In genomic region chr2:110662560-110662959, GRCh38 we compare ENCODE assay signal across 17 cellular contexts. TPM values are rescaled to one million over a fixed set of nuclear protein-coding genes. Genes with fewer than 3 reads are reported as not detected.
DNase-seq lines count a peak whose midpoint lies in the region; ATAC-seq and TF ChIP-seq lines count a peak whose summit lies in the region.
"Had no signal": no experiment of that assay in that cellular context is flagged by ENCODE, and none has a peak within 500 bp of the region (broad histone marks: within the 10 kb centered on the region; RNA-seq: fewer than 3 reads in every experiment).

No MANE protein-coding gene starts in this region.

- H4K8ac ChIP-seq in mesendoderm (ENCODE audit: low read depth, low read length), result no peak overlapping the region

- H2BK120ac ChIP-seq in mesendoderm (ENCODE audit: low read depth, low read length), result no peak overlapping the region

- H3K56ac ChIP-seq in mesendoderm (ENCODE audit: low read length), result no peak overlapping the region

- H3K27me3 ChIP-seq in mesendoderm (ENCODE audit: insufficient read depth, low read length, poor library complexity) (no peaks in the 10 kb centered on the region), heart right ventricle (no peaks in the 10 kb centered on the region)
- H3K27me3 ChIP-seq: BLaER1 had no signal

- H3K9me3 ChIP-seq in heart right ventricle, result no peaks in the 10 kb centered on the region
- H3K9me3 ChIP-seq: BLaER1 had no signal

- no peak overlapping the region for H3K4me2 ChIP-seq in mesendoderm (ENCODE audit: low read length)
- H3K4me2 ChIP-seq: BLaER1 had no signal

- no peaks in the 10 kb centered on the region for H3K27me3 Mint-ChIP-seq in activated naive CD4-positive, alpha-beta T cell treated with anti-CD3 and anti-CD28 coated beads, Interleukin-2, amount 10 ng/mL, durations not matched to agents 7 days and 5 days
- H3K27me3 Mint-ChIP-seq: CD8-positive, alpha-beta memory T cell had no signal

- no peak overlapping the region for H2AK5ac ChIP-seq in mesendoderm (ENCODE audit: low read length)

- TF ChIP-seq CTCF in heart right ventricle (IDR thresholded peaks at IDR 0.05), result no peak

- no peak overlapping the region for H2BK15ac ChIP-seq in mesendoderm (replicated peaks; ENCODE audit: low read depth)

- H3K23ac ChIP-seq in mesendoderm (ENCODE audit: low read length), result no peak overlapping the region

- H4K5ac ChIP-seq in mesendoderm (ENCODE audit: low read length), result no peak overlapping the region

- no peak for DNase-seq in activated naive CD4-positive, alpha-beta T cell treated with anti-CD3 and anti-CD28 coated beads, Interleukin-2, amount 10 ng/mL, durations not matched to agents 7 days and 5 days
- no peak for DNase-seq in activated naive CD4-positive, alpha-beta T cell treated with anti-CD3 and anti-CD28 coated beads, Interleukin-2, amount 50 U/mL, for 72 hours (ENCODE audit: low spot score in 2 of 2)
- DNase-seq in fibroblast of gingiva (ENCODE audit: low read depth), result peak; percentile 13
- DNase-seq in mesendoderm, result peak; percentile 13
- no peak for DNase-seq in NCI-H2171 treated with DMSO at 0.1 percent for 48 hours (lab: John Stamatoyannopoulos, UW)
- no peak for DNase-seq in heart right ventricle
- DNase-seq: CD8-positive, alpha-beta memory T cell; H9; KBM-7; NCI-H1048; NCI-H2107; NCI-H446; NCI-H748 treated with DMSO at 0.1 percent for 48 hours had no signal

- ATAC-seq in activated naive CD4-positive, alpha-beta T cell treated with anti-CD3 and anti-CD28 coated beads, Interleukin-2, amount 50 U/mL, for 72 hours, result no peak
- ATAC-seq in GM21447 (IDR thresholded peaks at IDR 0.05; ENCODE audit: unreplicated experiment) (no peak), HG03565 (IDR thresholded peaks at IDR 0.05; ENCODE audit: unreplicated experiment) (no peak), heart right ventricle (no peak)

- no peak overlapping the region for H3K4me3 Mint-ChIP-seq in activated naive CD4-positive, alpha-beta T cell treated with anti-CD3 and anti-CD28 coated beads, Interleukin-2, amount 10 ng/mL, durations not matched to agents 7 days and 5 days
- H3K4me3 Mint-ChIP-seq: CD8-positive, alpha-beta memory T cell; H9 had no signal

- peaks cover 77% of the 10 kb centered on the region for H3K36me3 Mint-ChIP-seq in activated naive CD4-positive, alpha-beta T cell treated with anti-CD3 and anti-CD28 coated beads, Interleukin-2, amount 10 ng/mL, durations not matched to agents 7 days and 5 days
- peaks cover 23 to 63% of the 10 kb centered on the region in 2 donors for H3K36me3 Mint-ChIP-seq in activated naive CD4-positive, alpha-beta T cell treated with anti-CD3 and anti-CD28 coated beads, Interleukin-2, amount 50 U/mL, for 72 hours

- no peak overlapping the region for H3K9ac ChIP-seq in mesendoderm (ENCODE audit: low read length)
- H3K9ac ChIP-seq: BLaER1 had no signal

- CTCF ChIA-PET in activated naive CD4-positive, alpha-beta T cell treated with anti-CD3 and anti-CD28 coated beads, Interleukin-2, amount 10 ng/mL, durations not matched to agents 7 days and 5 days (lab: Charles Lee), result interaction anchor here (0.7 kb wide), 1 partner anchor 105 kb away, joined by 3 read pairs; no protein-coding TSS in a partner anchor

- H3K27ac ChIP-seq in mesendoderm (ENCODE audit: low read depth, low read length), result no peak overlapping the region
- no peak overlapping the region for H3K27ac ChIP-seq in heart right ventricle
- H3K27ac ChIP-seq: 22Rv1, BLaER1 had no signal

- H3K36me3 ChIP-seq in mesendoderm (ENCODE audit: control insufficient read depth, insufficient read depth, low read length) (peaks cover 10% of the 10 kb centered on the region), heart right ventricle (peaks cover 0 to 76% (median 0%) of the 10 kb centered on the region in 9 donors)

- H3K27ac Mint-ChIP-seq in activated naive CD4-positive, alpha-beta T cell treated with anti-CD3 and anti-CD28 coated beads, Interleukin-2, amount 10 ng/mL, durations not matched to agents 7 days and 5 days, result peak overlapping the region; percentile 55
- H3K27ac Mint-ChIP-seq in activated naive CD4-positive, alpha-beta T cell treated with anti-CD3 and anti-CD28 coated beads, Interleukin-2, amount 50 U/mL, for 72 hours, result no peak overlapping the region

- H3K79me1 ChIP-seq in mesendoderm (ENCODE audit: low read length), result no peaks in the 10 kb centered on the region

- H3K79me2 ChIP-seq in mesendoderm (ENCODE audit: control insufficient read depth, insufficient read depth, low read length), result peaks cover 1% of the 10 kb centered on the region

- no peak overlapping the region for H3K4ac ChIP-seq in mesendoderm (ENCODE audit: low read depth, low read length)

- no peak overlapping the region for H3K4me3 ChIP-seq in mesendoderm (ENCODE audit: low read length)
- H3K4me3 ChIP-seq in heart right ventricle, result no peak overlapping the region
- H3K4me3 ChIP-seq: BLaER1 had no signal

- intact Hi-C loops in heart right ventricle (cut with DNase I), result no loop called here

- H3K4me1 ChIP-seq in mesendoderm (ENCODE audit: control insufficient read depth, low read depth, low read length), result no peaks in the 10 kb centered on the region
- H3K4me1 ChIP-seq in heart right ventricle, result peaks cover 0 to 10% (median 0%) of the 10 kb centered on the region in 9 donors
- H3K4me1 ChIP-seq: BLaER1 had no signal

- WGBS in mesendoderm (ENCODE audit: extremely low coverage, insufficient coverage, low lambda C conversion rate), result 100% methylated on average over 1 of the region's 2 CpGs
- WGBS in heart right ventricle, 2 donors, result 97 to 99% methylated on average over 2 of the region's 2 CpGs

- H3K18ac ChIP-seq in mesendoderm (ENCODE audit: low read length), result no peak overlapping the region

- H2BK5ac ChIP-seq in mesendoderm (ENCODE audit: low read length), result no peak overlapping the region

- no peaks in the 10 kb centered on the region for H3K9me3 Mint-ChIP-seq in activated naive CD4-positive, alpha-beta T cell treated with anti-CD3 and anti-CD28 coated beads, Interleukin-2, amount 10 ng/mL, durations not matched to agents 7 days and 5 days
- no peaks in the 10 kb centered on the region for H3K9me3 Mint-ChIP-seq in activated naive CD4-positive, alpha-beta T cell treated with anti-CD3 and anti-CD28 coated beads, Interleukin-2, amount 50 U/mL, for 72 hours
- H3K9me3 Mint-ChIP-seq: CD8-positive, alpha-beta memory T cell; H9 had no signal

- H3K4me1 Mint-ChIP-seq in activated naive CD4-positive, alpha-beta T cell treated with anti-CD3 and anti-CD28 coated beads, Interleukin-2, amount 10 ng/mL, durations not matched to agents 7 days and 5 days, result peaks cover 7% of the 10 kb centered on the region

RNA-seq across cellular contexts. Expression of gene BUB1, which starts 15.3 kb away (rescaled TPM):
- 100 to 1,000 TPM in 1 of 2 donors, 10 to 100 TPM in 1; 94.7 to 143 TPM for total RNA-seq in activated naive CD4-positive, alpha-beta T cell treated with anti-CD3 and anti-CD28 coated beads, Interleukin-2, amount 50 U/mL, for 72 hours
- 79.4 TPM for polyA plus RNA-seq in mesendoderm (2013, experiment 1 of 2)
- polyA plus RNA-seq in mesendoderm (2013, experiment 2 of 2), result 74.5 TPM
- total RNA-seq in heart right ventricle, result 1 to 10 TPM in 5 of 10 donors, under 1 TPM in 5; 0.12 to 4.5 (median 0.77) TPM
- under 1 TPM; 0.15 to 0.20 TPM for polyA plus RNA-seq in heart right ventricle

Comparison
In these comparisons a context has a peak if more than half of its experiments do, and no peak if none do; other contexts are left out.
1. DNase-seq: peak in fibroblast of gingiva (single experiment) and mesendoderm (single experiment); none in activated naive CD4-positive, alpha-beta T cell treated with anti-CD3 and anti-CD28 coated beads, Interleukin-2, amount 10 ng/mL, durations not matched to agents 7 days and 5 days (single experiment), activated naive CD4-positive, alpha-beta T cell treated with anti-CD3 and anti-CD28 coated beads, Interleukin-2, amount 50 U/mL, for 72 hours (0 of 2), NCI-H2171 treated with DMSO at 0.1 percent for 48 hours (single experiment) and heart right ventricle (0 of 2).
2. RNA of gene BUB1, which starts 15.3 kb away (total RNA-seq): 94.7 to 143 TPM in activated naive CD4-positive, alpha-beta T cell treated with anti-CD3 and anti-CD28 coated beads, Interleukin-2, amount 50 U/mL, for 72 hours; 0.12 to 4.5 TPM in heart right ventricle; every median in the first group is over 10 times any median in the second.